ENCODE assay signal across 27 cellular contexts in the genomic region with DNA sequence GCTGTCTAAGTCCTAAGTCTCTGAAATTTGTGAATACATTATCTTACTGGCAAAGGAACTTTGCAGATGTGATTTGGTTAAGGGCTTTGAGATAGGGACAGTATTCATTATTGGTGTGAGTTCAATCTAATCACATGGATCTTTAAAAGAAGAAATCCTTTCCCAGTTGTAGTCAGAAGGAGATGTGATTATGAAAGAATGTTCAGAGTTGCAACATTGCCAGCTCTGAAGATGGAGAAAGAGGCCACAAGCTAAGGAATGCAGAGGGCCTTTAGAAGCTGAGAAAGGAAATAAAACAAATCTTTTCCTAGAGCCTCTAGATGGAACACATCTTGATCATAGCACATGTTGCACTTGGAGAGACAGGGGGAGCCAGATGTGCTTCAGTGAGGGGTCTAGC.
"Had no signal": no experiment of that assay in that cellular context is flagged by ENCODE, and none has a peak within 500 bp of the region (broad histone marks: within the 10 kb centered on the region; RNA-seq: fewer than 3 reads in every experiment).

No MANE protein-coding gene starts in this region.

- H3K4me3 ChIP-seq: coronary artery, dorsolateral prefrontal cortex, left ventricle myocardium inferior, psoas muscle, right atrium auricular region, suprapubic skin, tibial artery had no signal

- ATAC-seq: activated CD4-positive, CD25-positive, alpha-beta regulatory T cell treated with anti-CD3 and anti-CD28 coated beads, Interleukin-2, amount 50 U/mL, for 24 hours; psoas muscle had no signal

- H3K9me3 ChIP-seq: left ventricle myocardium inferior, psoas muscle, right atrium auricular region, suprapubic skin, tibial artery had no signal

- FAIRE-seq: astrocyte, frontal cortex, islet of Langerhans had no signal

- H3K4me1 ChIP-seq: left ventricle myocardium inferior, parathyroid adenoma, psoas muscle, suprapubic skin, tibial artery had no signal

- H3K27ac ChIP-seq: brain microvascular endothelial cell, coronary artery, dorsolateral prefrontal cortex, left ventricle myocardium inferior, parathyroid adenoma, psoas muscle, right atrium auricular region, suprapubic skin, tibial artery, WERI-Rb-1 had no signal

- H3K27me3 ChIP-seq: brain microvascular endothelial cell, dorsolateral prefrontal cortex, right atrium auricular region, suprapubic skin had no signal

- H3K36me3 ChIP-seq: brain microvascular endothelial cell, left ventricle myocardium inferior, right atrium auricular region, suprapubic skin, tibial artery, WERI-Rb-1 had no signal

- DNase-seq: activated CD4-positive, alpha-beta T cell treated with anti-CD3 and anti-CD28 coated beads for 48 hours; activated CD4-positive, alpha-beta T cell treated with anti-CD3 and anti-CD28 coated beads, Interleukin-2, amount 50 U/mL, for 48 hours; activated CD8-positive, alpha-beta memory T cell treated with anti-CD3 and anti-CD28 coated beads for 24 hours; activated effector memory CD4-positive, alpha-beta T cell treated with anti-CD3 and anti-CD28 coated beads, Interleukin-2, amount 50 U/mL, for 16 hours; activated naive CD4-positive, alpha-beta T cell treated with anti-CD3 and anti-CD28 coated beads for 36 hours; activated naive CD8-positive, alpha-beta T cell treated with anti-CD3 and anti-CD28 coated beads for 36 hours; amniotic stem cell; brain microvascular endothelial cell; dorsolateral prefrontal cortex; effector memory CD4-positive, alpha-beta T cell; left ventricle myocardium inferior; mammary epithelial cell; naive B cell; occipital lobe; psoas muscle; stimulated activated naive CD4-positive, alpha-beta T cell; T-helper 1 cell; tibial artery; WERI-Rb-1 had no signal
